ENCODE assay signal across 1 cellular context in genomic region chr12:47407730-47408129, GRCh38.
TF ChIP-seq lines count a peak whose summit lies in the region.

No MANE protein-coding gene starts in this region.

TF ChIP-seq in K562, 482 proteins besides CTCF, POLR2A, EP300 and RAD21 (continued from another document):
- TF ChIP-seq ARID3B (CRISPR knock-in tag; IDR thresholded peaks at IDR 0.05; ENCODE audit: borderline replicate concordance): no peak
- no peak for TF ChIP-seq SRSF7 (optimal IDR thresholded peaks at IDR 0.05; ENCODE audit: low read depth, low read length)
TF ChIP-seq in K562: peak in this region for 0.
